In the genomic region with DNA sequence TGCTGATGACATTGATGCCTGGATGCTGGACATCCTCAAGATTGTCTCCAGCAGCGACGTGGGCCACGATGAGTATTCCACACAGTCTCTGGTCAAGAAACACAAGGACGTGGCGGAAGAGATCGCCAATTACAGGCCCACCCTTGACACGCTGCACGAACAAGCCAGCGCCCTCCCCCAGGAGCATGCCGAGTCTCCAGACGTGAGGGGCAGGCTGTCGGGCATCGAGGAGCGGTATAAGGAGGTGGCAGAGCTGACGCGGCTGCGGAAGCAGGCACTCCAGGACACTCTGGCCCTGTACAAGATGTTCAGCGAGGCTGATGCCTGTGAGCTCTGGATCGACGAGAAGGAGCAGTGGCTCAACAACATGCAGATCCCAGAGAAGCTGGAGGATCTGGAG, we compare ENCODE assay signal across 1 cellular context.
TF ChIP-seq lines count a peak whose summit lies in the region.

No MANE protein-coding gene starts in this region.

TF ChIP-seq in WTC11, 78 proteins besides CTCF, POLR2A, EP300 and RAD21 (continued from another document):
- TF ChIP-seq, protein P1, sequence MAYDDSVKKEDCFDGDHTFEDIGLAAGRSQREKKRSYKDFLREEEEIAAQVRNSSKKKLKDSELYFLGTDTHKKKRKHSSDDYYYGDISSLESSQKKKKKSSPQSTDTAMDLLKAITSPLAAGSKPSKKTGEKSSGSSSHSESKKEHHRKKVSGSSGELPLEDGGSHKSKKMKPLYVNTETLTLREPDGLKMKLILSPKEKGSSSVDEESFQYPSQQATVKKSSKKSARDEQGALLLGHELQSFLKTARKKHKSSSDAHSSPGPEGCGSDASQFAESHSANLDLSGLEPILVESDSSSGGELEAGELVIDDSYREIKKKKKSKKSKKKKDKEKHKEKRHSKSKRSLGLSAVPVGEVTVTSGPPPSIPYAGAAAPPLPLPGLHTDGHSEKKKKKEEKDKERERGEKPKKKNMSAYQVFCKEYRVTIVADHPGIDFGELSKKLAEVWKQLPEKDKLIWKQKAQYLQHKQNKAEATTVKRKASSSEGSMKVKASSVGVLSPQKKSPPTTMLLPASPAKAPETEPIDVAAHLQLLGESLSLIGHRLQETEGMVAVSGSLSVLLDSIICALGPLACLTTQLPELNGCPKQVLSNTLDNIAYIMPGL (CRISPR knock-in tag; IDR thresholded peaks at IDR 0.05): no peak
- no peak for TF ChIP-seq MLX (CRISPR knock-in tag; IDR thresholded peaks at IDR 0.05)
- no peak for TF ChIP-seq ZNF532 (CRISPR knock-in tag; IDR thresholded peaks at IDR 0.05; ENCODE audit: borderline replicate concordance)
- no peak for TF ChIP-seq ZNF121 (CRISPR knock-in tag; IDR thresholded peaks at IDR 0.05)
- TF ChIP-seq SOX15 (CRISPR knock-in tag; IDR thresholded peaks at IDR 0.05): no peak
